Comparison of ENCODE assay signal across 11 cellular contexts in genomic region chr5:35247645-35248034, GRCh38. TPM values are rescaled to one million over a fixed set of nuclear protein-coding genes. Genes with fewer than 3 reads are reported as not detected.
A peak's percentile ranks its signal among the peaks of the same experiment; 100 is the strongest.
DNase-seq lines count a peak whose midpoint lies in the region; ATAC-seq and TF ChIP-seq lines count a peak whose summit lies in the region.
"Had no signal": no experiment of that assay in that cellular context is flagged by ENCODE, and none has a peak within 500 bp of the region (broad histone marks: within the 10 kb centered on the region; RNA-seq: fewer than 3 reads in every experiment).

No MANE protein-coding gene starts in this region.

- H3K27me3 Mint-ChIP-seq in neural crest cell (ENCODE audit: low read depth), result no peaks in the 10 kb centered on the region

- H3K36me3 ChIP-seq in gastroesophageal sphincter, result no peaks in the 10 kb centered on the region

- no peak for TF ChIP-seq CTCF in neural crest cell (conservative IDR thresholded peaks at IDR 0.05)
- TF ChIP-seq CTCF in gastroesophageal sphincter (IDR thresholded peaks at IDR 0.05), result no peak

- H3K9me3 Mint-ChIP-seq in neural crest cell, result peaks cover 3% of the 10 kb centered on the region
- H3K9me3 Mint-ChIP-seq: activated CD4-positive, alpha-beta T cell treated with anti-CD3 and anti-CD28 coated beads, Interleukin-2, amount 10 ng/mL, durations not matched to agents 7 days and 5 days had no signal

- no peak for TF ChIP-seq POLR2A in gastroesophageal sphincter (IDR thresholded peaks at IDR 0.05)

- no peak for TF ChIP-seq EP300 in gastroesophageal sphincter (IDR thresholded peaks at IDR 0.05)

- peaks cover 0 to 3% (median 0%) of the 10 kb centered on the region in 3 donors for H3K9me3 ChIP-seq in gastroesophageal sphincter

- WGBS in gastroesophageal sphincter (ENCODE audit: low coverage in 1 of 2), 2 donors, result 40 to 62% methylated on average over 1 to 6 of the region's 6 CpGs

- DNase-seq in COLO829 (ENCODE audit: low spot score) (peak; percentile 60), NCI-H226 (peak; percentile 39), neural crest cell (ENCODE audit: low read depth, low spot score) (no peak), DMS79 treated with DMSO at 0.1 percent for 48 hours (lab: John Stamatoyannopoulos, UW) (no peak), SKM-1 (lab: John Stamatoyannopoulos, UW; ENCODE audit: unreplicated experiment) (no peak), NCI-H1417 treated with DMSO at 0.1 percent for 48 hours (lab: John Stamatoyannopoulos, UW) (no peak)
- DNase-seq: activated CD4-positive, alpha-beta T cell treated with anti-CD3 and anti-CD28 coated beads, Interleukin-2, amount 10 ng/mL, durations not matched to agents 7 days and 5 days; naive thymus-derived CD8-positive, alpha-beta T cell; NCI-H524 had no signal

- no peaks in the 10 kb centered on the region for H3K27me3 ChIP-seq in gastroesophageal sphincter

- no peak for ATAC-seq in gastroesophageal sphincter
- ATAC-seq: naive thymus-derived CD8-positive, alpha-beta T cell had no signal

- H3K27ac Mint-ChIP-seq in neural crest cell (ENCODE audit: unreplicated experiment), result no peak overlapping the region
- H3K27ac Mint-ChIP-seq: activated CD4-positive, alpha-beta T cell treated with anti-CD3 and anti-CD28 coated beads, Interleukin-2, amount 10 ng/mL, durations not matched to agents 7 days and 5 days; naive thymus-derived CD8-positive, alpha-beta T cell had no signal

- peaks cover 32% of the 10 kb centered on the region for H3K4me1 Mint-ChIP-seq in neural crest cell
- H3K4me1 Mint-ChIP-seq: activated CD4-positive, alpha-beta T cell treated with anti-CD3 and anti-CD28 coated beads, Interleukin-2, amount 10 ng/mL, durations not matched to agents 7 days and 5 days had no signal

- H3K27ac ChIP-seq in cingulate gyrus (ENCODE audit: low read depth, low read length) (peak overlapping the region; percentile 47), gastroesophageal sphincter (no peak overlapping the region)

- H3K36me3 Mint-ChIP-seq in neural crest cell (ENCODE audit: low read depth), result no peaks in the 10 kb centered on the region

- H3K4me3 Mint-ChIP-seq in neural crest cell, result peak overlapping the region; percentile 36
- H3K4me3 Mint-ChIP-seq: activated CD4-positive, alpha-beta T cell treated with anti-CD3 and anti-CD28 coated beads, Interleukin-2, amount 10 ng/mL, durations not matched to agents 7 days and 5 days; naive thymus-derived CD8-positive, alpha-beta T cell had no signal

- H3K4me1 ChIP-seq in gastroesophageal sphincter, result peaks cover 0 to 11% (median 0%) of the 10 kb centered on the region in 3 donors

- no peak overlapping the region for H3K4me3 ChIP-seq in gastroesophageal sphincter

RNA-seq across cellular contexts. Expression of gene PRLR, which starts 17.4 kb away (rescaled TPM):
- total RNA-seq in neural crest cell (0.58 and 0.64 TPM in 2 replicates), gastroesophageal sphincter (1 to 10 TPM in 2 of 4 donors, under 1 TPM in 2; 0.16 to 1.4 (median 0.85) TPM)
- total RNA-seq: activated CD4-positive, alpha-beta T cell treated with anti-CD3 and anti-CD28 coated beads, Interleukin-2, amount 10 ng/mL, durations not matched to agents 7 days and 5 days; naive thymus-derived CD8-positive, alpha-beta T cell had no signal

Comparison
In these comparisons a context has a peak if more than half of its experiments do, and no peak if none do; other contexts are left out.
1. DNase-seq: peak in COLO829 (single experiment) and NCI-H226 (single experiment); none in neural crest cell (single experiment), DMS79 treated with DMSO at 0.1 percent for 48 hours (single experiment), SKM-1 (single experiment) and NCI-H1417 treated with DMSO at 0.1 percent for 48 hours (single experiment).